In the genomic region with DNA sequence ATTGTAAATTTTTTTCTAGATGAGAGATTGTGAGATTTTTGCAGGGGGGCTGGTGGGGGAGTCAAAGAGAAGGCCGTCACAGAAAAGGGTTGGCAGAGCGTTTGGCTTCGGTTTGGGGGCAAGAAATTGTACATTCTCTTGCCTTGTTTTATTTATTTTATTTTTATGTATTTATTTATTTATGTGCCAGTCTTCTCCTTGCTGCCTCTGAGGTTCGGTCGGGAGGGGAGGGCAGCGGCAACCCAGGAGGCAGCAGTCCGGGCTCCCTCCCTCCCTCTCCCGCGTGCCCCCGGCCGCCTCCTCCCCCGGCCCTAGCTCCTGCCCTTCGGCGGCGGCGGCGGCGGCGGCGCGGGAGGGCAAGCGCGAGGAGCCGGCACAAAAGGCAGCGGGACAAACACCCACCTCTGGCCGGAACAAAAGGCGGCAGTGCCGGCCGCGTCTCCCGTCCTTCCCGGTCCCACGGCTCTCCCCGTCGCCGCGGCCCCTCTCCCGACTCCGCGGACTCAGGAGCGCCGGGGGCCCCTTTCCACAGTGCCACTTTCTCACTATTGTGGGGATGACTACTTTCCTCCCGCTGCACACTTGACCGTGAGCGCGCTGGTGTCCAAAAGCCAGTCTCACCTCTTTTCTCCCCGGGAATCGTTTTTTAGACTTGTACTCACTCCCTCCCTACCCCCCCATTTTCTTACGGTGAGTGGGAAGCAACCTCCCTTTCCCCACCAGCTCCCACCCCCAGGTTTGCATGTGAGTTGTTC, we compare ENCODE assay signal across 1 cellular context.
TF ChIP-seq lines count a peak whose summit lies in the region.

No MANE protein-coding gene starts in this region.

TF ChIP-seq in SK-N-SH treated with all-trans-retinoic acid at 6 μM for 48 hours, 23 proteins besides CTCF, POLR2A, EP300 and RAD21 (continued from another document):
- TF ChIP-seq, protein P1, sequence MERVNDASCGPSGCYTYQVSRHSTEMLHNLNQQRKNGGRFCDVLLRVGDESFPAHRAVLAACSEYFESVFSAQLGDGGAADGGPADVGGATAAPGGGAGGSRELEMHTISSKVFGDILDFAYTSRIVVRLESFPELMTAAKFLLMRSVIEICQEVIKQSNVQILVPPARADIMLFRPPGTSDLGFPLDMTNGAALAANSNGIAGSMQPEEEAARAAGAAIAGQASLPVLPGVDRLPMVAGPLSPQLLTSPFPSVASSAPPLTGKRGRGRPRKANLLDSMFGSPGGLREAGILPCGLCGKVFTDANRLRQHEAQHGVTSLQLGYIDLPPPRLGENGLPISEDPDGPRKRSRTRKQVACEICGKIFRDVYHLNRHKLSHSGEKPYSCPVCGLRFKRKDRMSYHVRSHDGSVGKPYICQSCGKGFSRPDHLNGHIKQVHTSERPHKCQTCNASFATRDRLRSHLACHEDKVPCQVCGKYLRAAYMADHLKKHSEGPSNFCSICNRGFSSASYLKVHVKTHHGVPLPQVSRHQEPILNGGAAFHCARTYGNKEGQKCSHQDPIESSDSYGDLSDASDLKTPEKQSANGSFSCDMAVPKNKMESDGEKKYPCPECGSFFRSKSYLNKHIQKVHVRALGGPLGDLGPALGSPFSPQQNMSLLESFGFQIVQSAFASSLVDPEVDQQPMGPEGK (CRISPR knock-in tag; IDR thresholded peaks at IDR 0.05; ENCODE audit: borderline replicate concordance): no peak
- TF ChIP-seq CSDC2 (CRISPR knock-in tag; IDR thresholded peaks at IDR 0.05): no peak
- TF ChIP-seq, protein P2, sequence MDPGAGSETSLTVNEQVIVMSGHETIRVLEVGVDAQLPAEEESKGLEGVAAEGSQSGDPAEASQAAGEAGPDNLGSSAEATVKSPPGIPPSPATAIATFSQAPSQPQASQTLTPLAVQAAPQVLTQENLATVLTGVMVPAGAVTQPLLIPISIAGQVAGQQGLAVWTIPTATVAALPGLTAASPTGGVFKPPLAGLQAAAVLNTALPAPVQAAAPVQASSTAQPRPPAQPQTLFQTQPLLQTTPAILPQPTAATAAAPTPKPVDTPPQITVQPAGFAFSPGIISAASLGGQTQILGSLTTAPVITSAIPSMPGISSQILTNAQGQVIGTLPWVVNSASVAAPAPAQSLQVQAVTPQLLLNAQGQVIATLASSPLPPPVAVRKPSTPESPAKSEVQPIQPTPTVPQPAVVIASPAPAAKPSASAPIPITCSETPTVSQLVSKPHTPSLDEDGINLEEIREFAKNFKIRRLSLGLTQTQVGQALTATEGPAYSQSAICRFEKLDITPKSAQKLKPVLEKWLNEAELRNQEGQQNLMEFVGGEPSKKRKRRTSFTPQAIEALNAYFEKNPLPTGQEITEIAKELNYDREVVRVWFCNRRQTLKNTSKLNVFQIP (CRISPR knock-in tag; IDR thresholded peaks at IDR 0.05; ENCODE audit: borderline replicate concordance, low read depth): no peak
- no peak for TF ChIP-seq SNAI2 (CRISPR knock-in tag; IDR thresholded peaks at IDR 0.05)
- TF ChIP-seq BACH2 (CRISPR knock-in tag; IDR thresholded peaks at IDR 0.05; ENCODE audit: borderline replicate concordance): no peak
